In genomic region chr21:42924433-42924751, GRCh38 we compare ENCODE assay signal across 11 cellular contexts. TPM values are rescaled to one million over a fixed set of nuclear protein-coding genes. Genes with fewer than 3 reads are reported as not detected.
A peak's percentile ranks its signal among the peaks of the same experiment; 100 is the strongest.
DNase-seq lines count a peak whose midpoint lies in the region; ATAC-seq and TF ChIP-seq lines count a peak whose summit lies in the region.
"Had no signal": no experiment of that assay in that cellular context is flagged by ENCODE, and none has a peak within 500 bp of the region (broad histone marks: within the 10 kb centered on the region; RNA-seq: fewer than 3 reads in every experiment).

No MANE protein-coding gene starts in this region.

- peak overlapping the region; percentile 75 for H3K4me2 ChIP-seq in smooth muscle cell

- peak overlapping the region; percentile 62 for H3K4me3 Mint-ChIP-seq in T-helper 2 cell treated with Interferon-gamma antibody and Interleukin-4, amounts not matched to agents 5 μg/mL and 100 μg/mL, for 36 hours
- peak overlapping the region; percentile 82 for H3K4me3 Mint-ChIP-seq in endothelial cell (ENCODE audit: unreplicated experiment)
- H3K4me3 Mint-ChIP-seq in CD4-positive, alpha-beta memory T cell: no peak overlapping the region

- ATAC-seq in RWPE2 (ENCODE audit: low read depth) (no peak), HG03196 (IDR thresholded peaks at IDR 0.05; ENCODE audit: unreplicated experiment) (no peak)

- H3K9me3 ChIP-seq in RWPE2 (ENCODE audit: severe bottlenecking) (no peaks in the 10 kb centered on the region), smooth muscle cell (replicated peaks; ENCODE audit: low read depth) (no peaks in the 10 kb centered on the region)
- no peaks in the 10 kb centered on the region for H3K9me3 ChIP-seq in CD4-positive, alpha-beta memory T cell (ENCODE audit: control insufficient read depth in 1 of 2, low read length in 2 of 2)

- H3K27ac Mint-ChIP-seq in T-helper 2 cell treated with Interferon-gamma antibody and Interleukin-4, amounts not matched to agents 5 μg/mL and 100 μg/mL, for 36 hours: peak overlapping the region; percentile 82
- H3K27ac Mint-ChIP-seq in endothelial cell (ENCODE audit: unreplicated experiment): peak overlapping the region; percentile 93
- H3K27ac Mint-ChIP-seq in CD4-positive, alpha-beta memory T cell: peak overlapping the region in 3 of 7 donors; percentile 26 to 57 (median 49)

- CTCF ChIA-PET in CD4-positive, alpha-beta memory T cell (lab: Charles Lee; ENCODE audit: partially characterized antibody): no interaction called here

- H3K9ac ChIP-seq in smooth muscle cell (ENCODE audit: low read depth): no peak overlapping the region

- no peaks in the 10 kb centered on the region for H4K20me1 ChIP-seq in smooth muscle cell (ENCODE audit: low read depth)

- WGBS in smooth muscle cell (ENCODE audit: low lambda C conversion rate): 52% methylated on average over 6 of the region's 6 CpGs

- no peaks in the 10 kb centered on the region for H3F3A ChIP-seq in smooth muscle cell (ENCODE audit: low read depth)

- H3K4me1 ChIP-seq in RWPE2 (ENCODE audit: insufficient read depth, poor library complexity, severe bottlenecking) (peaks cover 6% of the 10 kb centered on the region), smooth muscle cell (ENCODE audit: low read depth) (peaks cover 6% of the 10 kb centered on the region)
- peaks cover 14% of the 10 kb centered on the region for H3K4me1 ChIP-seq in CD4-positive, alpha-beta memory T cell (ENCODE audit: insufficient read depth, low read length)

- no peaks in the 10 kb centered on the region for H3K79me2 ChIP-seq in smooth muscle cell (ENCODE audit: low read depth)

- H3K9me3 Mint-ChIP-seq in T-helper 2 cell treated with Interferon-gamma antibody and Interleukin-4, amounts not matched to agents 5 μg/mL and 100 μg/mL, for 36 hours: no peaks in the 10 kb centered on the region
- no peaks in the 10 kb centered on the region for H3K9me3 Mint-ChIP-seq in endothelial cell (ENCODE audit: unreplicated experiment)
- no peaks in the 10 kb centered on the region for H3K9me3 Mint-ChIP-seq in CD4-positive, alpha-beta memory T cell
- H3K9me3 Mint-ChIP-seq: IgD-negative memory B cell had no signal

- H3K4me3 ChIP-seq in RWPE2 (ENCODE audit: severe bottlenecking) (no peak overlapping the region), smooth muscle cell (peak overlapping the region; percentile 20)
- no peak overlapping the region for H3K4me3 ChIP-seq in CD4-positive, alpha-beta memory T cell (ENCODE audit: low read length in 2 of 2)

- no peak overlapping the region for H2AFZ ChIP-seq in smooth muscle cell (ENCODE audit: low read depth)

- no peak for TF ChIP-seq CTCF in RWPE2 (IDR thresholded peaks at IDR 0.05; ENCODE audit: poor library complexity, severe bottlenecking)
- TF ChIP-seq CTCF in endothelial cell (IDR thresholded peaks at IDR 0.05; ENCODE audit: unreplicated experiment): no peak
- no peak for TF ChIP-seq CTCF in smooth muscle cell (IDR thresholded peaks at IDR 0.05; ENCODE audit: borderline replicate concordance, insufficient read depth, poor library complexity, severe bottlenecking)

- intact Hi-C loops in CD4-positive, alpha-beta memory T cell (cut with micrococcal nuclease): no loop called here

- POLR2A ChIA-PET in CD4-positive, alpha-beta memory T cell (lab: Charles Lee; ENCODE audit: partially characterized antibody): no interaction called here

- H3K4me1 Mint-ChIP-seq in T-helper 2 cell treated with Interferon-gamma antibody and Interleukin-4, amounts not matched to agents 5 μg/mL and 100 μg/mL, for 36 hours (ENCODE audit: low read depth): peaks cover 16% of the 10 kb centered on the region
- H3K4me1 Mint-ChIP-seq in endothelial cell (ENCODE audit: unreplicated experiment): peaks cover 19% of the 10 kb centered on the region
- peaks cover 10 to 12% (median 12%) of the 10 kb centered on the region in 4 donors for H3K4me1 Mint-ChIP-seq in CD4-positive, alpha-beta memory T cell

- H3K36me3 ChIP-seq in RWPE2 (ENCODE audit: low read depth) (no peaks in the 10 kb centered on the region), smooth muscle cell (ENCODE audit: low read depth) (no peaks in the 10 kb centered on the region)
- no peaks in the 10 kb centered on the region for H3K36me3 ChIP-seq in CD4-positive, alpha-beta memory T cell (ENCODE audit: insufficient read depth, low read length)

- no peaks in the 10 kb centered on the region for H3K27me3 Mint-ChIP-seq in T-helper 2 cell treated with Interferon-gamma antibody and Interleukin-4, amounts not matched to agents 5 μg/mL and 100 μg/mL, for 36 hours (ENCODE audit: low read depth)
- H3K27me3 Mint-ChIP-seq in endothelial cell (ENCODE audit: unreplicated experiment): peaks cover 3% of the 10 kb centered on the region
- no peaks in the 10 kb centered on the region for H3K27me3 Mint-ChIP-seq in CD4-positive, alpha-beta memory T cell
- H3K27me3 Mint-ChIP-seq: IgD-negative memory B cell had no signal

- H3K36me3 Mint-ChIP-seq in T-helper 2 cell treated with Interferon-gamma antibody and Interleukin-4, amounts not matched to agents 5 μg/mL and 100 μg/mL, for 36 hours (ENCODE audit: low read depth): no peaks in the 10 kb centered on the region
- H3K36me3 Mint-ChIP-seq in endothelial cell (ENCODE audit: low read depth, unreplicated experiment): peaks cover 4% of the 10 kb centered on the region
- no peaks in the 10 kb centered on the region for H3K36me3 Mint-ChIP-seq in CD4-positive, alpha-beta memory T cell
- H3K36me3 Mint-ChIP-seq: IgD-negative memory B cell had no signal

- H3K27ac ChIP-seq in RWPE2 (ENCODE audit: poor library complexity, severe bottlenecking) (peak overlapping the region; percentile 32), smooth muscle cell (ENCODE audit: low read depth) (no peak overlapping the region)
- H3K27ac ChIP-seq in CD4-positive, alpha-beta memory T cell (ENCODE audit: low read depth, low read length): no peak overlapping the region
- H3K27ac ChIP-seq: epithelial cell of prostate had no signal

- no peaks in the 10 kb centered on the region for H3K27me3 ChIP-seq in RWPE2 (ENCODE audit: insufficient read depth, poor library complexity, severe bottlenecking)
- no peaks in the 10 kb centered on the region for H3K27me3 ChIP-seq in smooth muscle cell (ENCODE audit: low read depth)
- no peaks in the 10 kb centered on the region for H3K27me3 ChIP-seq in CD4-positive, alpha-beta memory T cell (ENCODE audit: insufficient read depth, low read length)

- no peak for DNase-seq in T-helper 2 cell treated with Interferon-gamma antibody and Interleukin-4, amounts not matched to agents 5 μg/mL and 100 μg/mL, for 36 hours (ENCODE audit: low spot score)
- no peak for DNase-seq in T-helper 2 cell
- no peak for DNase-seq in RWPE2 (ENCODE audit: low spot score)
- DNase-seq in endothelial cell (ENCODE audit: low spot score): no peak
- no peak for DNase-seq in smooth muscle cell (lab: John Stamatoyannopoulos, UW; ENCODE audit: unreplicated experiment)
- no peak for DNase-seq in NCI-H1436 treated with DMSO at 0.1 percent for 48 hours (lab: John Stamatoyannopoulos, UW)
- DNase-seq in CD4-positive, alpha-beta memory T cell: no peak

RNA-seq across cellular contexts. Expression of gene ERVH48-1, which starts 1.0 kb away (rescaled TPM):
- total RNA-seq in endothelial cell (ENCODE audit: unreplicated experiment) (20.5 TPM), smooth muscle cell (7.5 and 7.6 TPM in 2 replicates)
- polyA plus RNA-seq in smooth muscle cell: 6.8 and 9.8 TPM in 2 replicates
- total RNA-seq in CD4-positive, alpha-beta memory T cell: not detected
- polyA plus RNA-seq in CD4-positive, alpha-beta memory T cell: not detected
- total RNA-seq: pulmonary artery endothelial cell had no signal
- polyA plus RNA-seq: IgD-negative memory B cell had no signal

RNA-seq across cellular contexts. Expression of gene NDUFV3, which starts 31.3 kb away (rescaled TPM):
- total RNA-seq in endothelial cell (ENCODE audit: unreplicated experiment) (28.1 TPM), smooth muscle cell (23.3 and 29.7 TPM in 2 replicates)
- 28.4 and 31.7 TPM in 2 replicates for polyA plus RNA-seq in smooth muscle cell
- 10 to 100 TPM; 28.1 to 33.2 TPM for total RNA-seq in CD4-positive, alpha-beta memory T cell
- 10 to 100 TPM in 1 of 2 donors, 1 to 10 TPM in 1; 9.1 to 23.6 TPM for polyA plus RNA-seq in CD4-positive, alpha-beta memory T cell

RNA-seq across cellular contexts. Expression of gene WDR4, which starts 45.1 kb away (rescaled TPM):
- 14.3 TPM for total RNA-seq in endothelial cell (ENCODE audit: unreplicated experiment)
- 2.6 and 5.1 TPM in 2 replicates for total RNA-seq in smooth muscle cell
- polyA plus RNA-seq in smooth muscle cell: 5.1 and 6.2 TPM in 2 replicates
- 10 to 100 TPM; 23.5 to 27.5 TPM for total RNA-seq in CD4-positive, alpha-beta memory T cell
- 10 to 100 TPM in 1 of 2 donors, 1 to 10 TPM in 1; 7.3 to 10.6 TPM for polyA plus RNA-seq in CD4-positive, alpha-beta memory T cell

RNA-seq across cellular contexts. Expression of gene PKNOX1, which starts 50.0 kb away (rescaled TPM):
- total RNA-seq in endothelial cell (ENCODE audit: unreplicated experiment) (8.2 TPM), smooth muscle cell (12.4 and 28.5 TPM in 2 replicates)
- 20.4 and 20.8 TPM in 2 replicates for polyA plus RNA-seq in smooth muscle cell
- 10 to 100 TPM; 21.5 to 24.8 TPM for total RNA-seq in CD4-positive, alpha-beta memory T cell
- 10 to 100 TPM; 17.8 to 25.0 TPM for polyA plus RNA-seq in CD4-positive, alpha-beta memory T cell

Comparison
In these comparisons a context has a peak if more than half of its experiments do, and no peak if none do; other contexts are left out.
1. H3K4me3 Mint-ChIP-seq: peak in T-helper 2 cell treated with Interferon-gamma antibody and Interleukin-4, amounts not matched to agents 5 μg/mL and 100 μg/mL, for 36 hours (single experiment) and endothelial cell (single experiment); none in CD4-positive, alpha-beta memory T cell (0 of 8).